In the genomic region with DNA sequence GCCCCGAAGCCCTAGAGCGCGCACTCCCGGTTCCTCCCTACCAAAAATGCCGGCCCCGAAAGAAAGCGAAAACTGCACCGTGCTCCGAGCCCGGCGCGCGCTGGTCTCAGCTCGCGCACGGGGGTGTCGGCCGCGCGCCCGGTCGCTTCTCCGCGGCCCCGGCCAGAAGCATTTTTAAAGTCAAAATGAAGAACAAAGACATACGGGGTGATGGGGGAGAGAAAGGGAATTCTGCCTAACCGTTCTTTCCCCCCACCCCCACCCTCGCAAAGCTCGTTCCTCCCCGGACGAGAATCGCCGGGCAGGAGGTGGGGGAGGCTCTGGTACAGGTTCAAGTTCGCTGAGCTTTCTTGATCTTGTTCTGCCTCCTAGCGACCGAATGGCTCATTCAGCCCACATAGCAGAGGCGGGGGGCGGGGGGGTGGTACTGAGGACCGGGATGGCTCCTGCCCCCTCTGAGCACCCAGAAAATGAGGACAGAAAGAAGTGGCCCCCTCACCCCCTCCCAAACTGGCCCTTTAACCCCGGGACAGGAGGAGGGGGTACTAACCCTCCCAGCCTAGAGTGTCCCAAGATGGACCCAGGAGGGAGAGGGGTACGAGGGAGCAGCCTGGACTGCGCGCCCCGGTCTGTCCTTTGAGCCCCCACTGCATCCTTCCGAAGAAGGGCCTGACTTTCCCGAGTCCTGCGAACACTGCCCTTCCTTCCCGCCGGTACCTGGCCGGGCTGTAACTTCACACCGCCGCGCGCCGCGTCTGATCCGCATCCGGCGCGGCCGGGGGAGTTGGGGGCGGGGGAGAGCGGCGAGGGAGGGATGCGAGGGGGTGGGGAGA, we compare ENCODE assay signal across 9 cellular contexts. TPM values are rescaled to one million over a fixed set of nuclear protein-coding genes. Genes with fewer than 3 reads are reported as not detected.
A peak's percentile ranks its signal among the peaks of the same experiment; 100 is the strongest.
DNase-seq lines count a peak whose midpoint lies in the region; ATAC-seq, FAIRE-seq and TF ChIP-seq lines count a peak whose summit lies in the region.
"Had no signal": no experiment of that assay in that cellular context is flagged by ENCODE, and none has a peak within 500 bp of the region (broad histone marks: within the 10 kb centered on the region; RNA-seq: fewer than 3 reads in every experiment).

No MANE protein-coding gene starts in this region.

- no TSS peak for BruUV-seq in K562 (replicated peaks; lab: Mats Ljungman, UMichigan)

- WGBS in K562 (ENCODE audit: insufficient coverage, low coverage, missing lambda C conversion rate) = 13% methylated on average over 22 of the region's 65 CpGs

- TF ChIP-seq POLR2A in K562 (conservative IDR thresholded peaks at IDR 0.05) = no peak

- H3K9me2 ChIP-seq in Loucy (replicated peaks; ENCODE audit: low read depth, low read length) = no peaks in the 10 kb centered on the region

- H3K9me1 ChIP-seq in K562 (ENCODE audit: control insufficient read depth, insufficient read depth, low read length) = no peaks in the 10 kb centered on the region

- H3K9ac ChIP-seq in Loucy (ENCODE audit: low read depth, low read length, poor library complexity, severe bottlenecking) (peak overlapping the region; percentile 80), K562 (ENCODE audit: insufficient read depth in 1 of 2, low read depth in 2 of 2, low read length in 2 of 2) (0 out of 4 replicates have a peak overlapping the region, but pooled peaks of 1 of the 2 experiments have one; percentile 27)

- TF ChIP-seq EP300 in K562 (IDR thresholded peaks at IDR 0.05; ENCODE audit: low read length) = no peak

- CTCF ChIA-PET in K562 (lab: Yijun Ruan, JAX; ENCODE audit: low intra/inter-chr PET ratio) = no interaction called here

- DNase-seq in activated CD4-positive, alpha-beta T cell treated with anti-CD3 and anti-CD28 coated beads for 4 hours = peak; percentile 21 to 35
- no peak for DNase-seq in activated CD4-positive, alpha-beta T cell treated with anti-CD3 and anti-CD28 coated beads, Interleukin-2, amount 50 U/mL, for 1 hour
- DNase-seq in HFF-Myc (ENCODE audit: extremely low read depth, low read depth) = peak; percentile 74
- peak; percentile 67 to 91 for DNase-seq in SHP77 (lab: John Stamatoyannopoulos, UW)
- peak; percentile 30 to 47 (median 41) for DNase-seq in K562 (ENCODE audit: extremely low read depth in 1 of 4, low spot score in 3 of 4)
- DNase-seq in sciatic nerve (ENCODE audit: low spot score) = no peak

- POLR2A ChIA-PET in K562 (lab: Yijun Ruan, JAX) = interaction anchor here (0.6 kb wide), 1 partner anchor 1658 kb away, joined by 3 read pairs; no protein-coding TSS in a partner anchor

- TF ChIP-seq RAD21 in K562 (CRISPR knock-in tag; conservative IDR thresholded peaks at IDR 0.05 in 1 of 2, IDR thresholded peaks at IDR 0.05 in 1 of 2) = peak; percentile 49 to 54

- intact Hi-C loops in K562 (cut with micrococcal nuclease) = no loop called here
- intact Hi-C loops in sciatic nerve (cut with DNase I) = no loop called here

- peaks cover 9% of the 10 kb centered on the region; the same call in 1 of the 2 replicates for H3K36me3 ChIP-seq in Loucy (ENCODE audit: insufficient read depth, low read length)
- H3K36me3 ChIP-seq in K562 (ENCODE audit: control insufficient read depth, insufficient read depth, low read length) = no peaks in the 10 kb centered on the region

- H4K20me1 ChIP-seq in Loucy (ENCODE audit: insufficient read depth, low read length, poor library complexity, severe bottlenecking) (peaks cover 56% of the 10 kb centered on the region), K562 (replicated peaks; ENCODE audit: control insufficient read depth, insufficient read depth, low read length) (no peaks in the 10 kb centered on the region)

- FAIRE-seq in K562 (lab: Jason Lieb, UNC) = no peak
- FAIRE-seq: G401.6 had no signal

- H2AFZ ChIP-seq in Loucy (ENCODE audit: low read length) (peak overlapping the region; percentile 79), K562 (ENCODE audit: low read depth, low read length) (no peak overlapping the region; the same call in 1 of the 2 replicates)

- peak; percentile 76 for TF ChIP-seq CTCF in HFF-Myc (IDR thresholded peaks at IDR 0.05; ENCODE audit: low read depth, low read length, missing control alignments)
- peak; percentile 85 for TF ChIP-seq CTCF in Loucy (conservative IDR thresholded peaks at IDR 0.05; ENCODE audit: low read length)
- TF ChIP-seq CTCF in K562 (IDR thresholded peaks at IDR 0.05 in 2 of 3, conservative IDR thresholded peaks at IDR 0.05 in 1 of 3; ENCODE audit: insufficient read depth in 2 of 3, low read depth in 1 of 3, low read length in 3 of 3) = peak; percentile 32 to 52 (median 44); a peak in 5 of 6 replicates

- peaks cover 55% of the 10 kb centered on the region for H3K27me3 ChIP-seq in Loucy (ENCODE audit: insufficient read depth, low read length, poor library complexity, severe bottlenecking)
- H3K27me3 ChIP-seq in K562 (ENCODE audit: control insufficient read depth in 2 of 2, insufficient read depth in 2 of 2, low read length in 2 of 2) = peaks cover 29 to 32% of the 10 kb centered on the region in 2 experiments; a peak in 4 of 5 replicates

- no peak overlapping the region for H3K27ac ChIP-seq in K562 (ENCODE audit: extremely low read depth, low read depth, low read length)

- H3F3A ChIP-seq in Loucy (ENCODE audit: low read depth) = no peaks in the 10 kb centered on the region

- in situ Hi-C loops in K562 (cut with MboI) = no loop called here

- H3K79me2 ChIP-seq in Loucy (ENCODE audit: insufficient read depth, low read length) (peaks cover 77% of the 10 kb centered on the region), K562 (ENCODE audit: control insufficient read depth, insufficient read depth, low read length) (no peaks in the 10 kb centered on the region)

- ATAC-seq in K562 (peak; percentile 76), sciatic nerve (peak; percentile 76)

- no peaks in the 10 kb centered on the region for H3K9me3 ChIP-seq in Loucy (ENCODE audit: insufficient read depth, low read depth, low read length)
- no peaks in the 10 kb centered on the region for H3K9me3 ChIP-seq in K562 (replicated peaks; ENCODE audit: control insufficient read depth, insufficient read depth, low read depth, low read length)

- peak overlapping the region; percentile 64 for H3K4me3 ChIP-seq in HFF-Myc (replicated peaks; ENCODE audit: low read depth, low read length)
- peak overlapping the region; percentile 93 for H3K4me3 ChIP-seq in Loucy (ENCODE audit: low read length, poor library complexity, severe bottlenecking)
- H3K4me3 ChIP-seq in K562 = peak overlapping the region; percentile 29
- H3K4me3 ChIP-seq in iPS-11a (ENCODE audit: low read depth, low read length) = peak overlapping the region; percentile 86

- peaks cover 33% of the 10 kb centered on the region for H3K4me1 ChIP-seq in Loucy (ENCODE audit: insufficient read depth, low read length, poor library complexity, severe bottlenecking)
- H3K4me1 ChIP-seq in K562 (replicated peaks in 1 of 2; ENCODE audit: control insufficient read depth in 2 of 2, insufficient read depth in 2 of 2, low read length in 2 of 2) = peaks cover 0 to 32% of the 10 kb centered on the region in 2 experiments; a peak in 2 of 5 replicates

- peak overlapping the region; percentile 80 for H3K4me2 ChIP-seq in Loucy (ENCODE audit: low read depth, low read length, poor library complexity, severe bottlenecking)
- H3K4me2 ChIP-seq in K562 (ENCODE audit: insufficient read depth, low read length) = peak overlapping the region; percentile 5; the same call in 1 of the 2 replicates

TF ChIP-seq in K562, 482 proteins besides CTCF, POLR2A, EP300 and RAD21 (continues in another document):
- TF ChIP-seq ZBTB7A (IDR thresholded peaks at IDR 0.05; ENCODE audit: borderline replicate concordance, control insufficient read depth, low read depth, low read length) (peak; percentile 60; the same call in 1 of the 2 replicates), MXD1 (CRISPR knock-in tag; IDR thresholded peaks at IDR 0.05; ENCODE audit: borderline replicate concordance, poor library complexity, severe bottlenecking) (no peak), E2F6 (IDR thresholded peaks at IDR 0.05; ENCODE audit: borderline replicate concordance in 1 of 2, extremely low read depth in 1 of 2, insufficient read depth in 1 of 2, insufficient read length in 1 of 2, low read depth in 1 of 2, low read length in 1 of 2, poor library complexity in 1 of 2, severe bottlenecking in 1 of 2) (peak in 1 of 2 experiments; percentile 13), PRPF4 (IDR thresholded peaks at IDR 0.05; ENCODE audit: insufficient read depth, low read depth, low read length, poor library complexity, severe bottlenecking) (no peak), NRF1 (conservative IDR thresholded peaks at IDR 0.05 in 1 of 2, IDR thresholded peaks at IDR 0.05 in 1 of 2) (peak in 1 of 2 experiments; percentile 25; a peak in 2 of 4 replicates), ZNF146 (CRISPR knock-in tag; IDR thresholded peaks at IDR 0.05; ENCODE audit: unreplicated experiment) (no peak)

RNA-seq across cellular contexts. Expression of gene BCL11A, which starts 3.1 kb away (rescaled TPM):
- not detected in 2 replicates for total RNA-seq in K562 (2011; cell fraction: chromatin; rRNA removed; ENCODE audit: low replicate concordance)
- 0.13 TPM in 1 of 2 replicates, not detected in the other for total RNA-seq in K562 (2011; cell fraction: nucleolus; rRNA removed)
- total RNA-seq in K562 (2011; cell fraction: nucleoplasm; rRNA removed) = not detected in 2 replicates
- total RNA-seq in K562 (2014; rRNA removed) = not detected in 2 replicates
- total RNA-seq in K562 (2014; rRNA removed; fragmentation: Illumina TruSeq; extraction: Trizol) = not detected in 2 replicates
- total RNA-seq in K562 (2015; rRNA removed; fragmentation: Illumina TruSeq; extraction: Trizol) = not detected in 2 replicates
- 0.07 and 0.13 TPM in 2 replicates for total RNA-seq in K562 (2021)
- polyA plus RNA-seq in K562 (2011; rRNA removed) = not detected in 2 replicates
- polyA plus RNA-seq in K562 (2011; cell fraction: cytosol; rRNA removed) = not detected in 2 replicates
- 0.03 TPM in 1 of 2 replicates, not detected in the other for polyA plus RNA-seq in K562 (2011; cell fraction: nucleus; rRNA removed)
- polyA plus RNA-seq in K562 (2012) = 0.01 and 0.03 TPM in 2 replicates
- 0.19 TPM in 1 of 2 replicates, not detected in the other for polyA plus RNA-seq in K562 (2014; fragmentation: Illumina TruSeq; extraction: Trizol)
- polyA plus RNA-seq in K562 (2014; fragmentation: Nextera tagmentation; extraction: Ambion mirVana) = not detected
- not detected in 2 replicates for polyA plus RNA-seq in K562 (2014; rRNA removed)
- polyA minus RNA-seq in K562 (2011; rRNA and poly(A)+ RNA removed) = not detected in 2 replicates
- not detected in 2 replicates for polyA minus RNA-seq in K562 (2011; cell fraction: cytosol; rRNA and poly(A)+ RNA removed)
- polyA minus RNA-seq in K562 (2011; cell fraction: nucleus; rRNA and poly(A)+ RNA removed) = 0.11 TPM in 1 of 2 replicates, not detected in the other
- 1.6 TPM for total RNA-seq in sciatic nerve

Comparison
In these comparisons a context has a peak if more than half of its experiments do, and no peak if none do; other contexts are left out.
1. DNase-seq: peak in activated CD4-positive, alpha-beta T cell treated with anti-CD3 and anti-CD28 coated beads for 4 hours (2 of 2), HFF-Myc (single experiment), SHP77 (2 of 2) and K562 (4 of 4); none in activated CD4-positive, alpha-beta T cell treated with anti-CD3 and anti-CD28 coated beads, Interleukin-2, amount 50 U/mL, for 1 hour (single experiment) and sciatic nerve (single experiment).
2. H3K4me3 ChIP-seq: peak in every context shown above with its lines; median percentile 93 in Loucy; 86 in iPS-11a; 64 in HFF-Myc; 29 in K562.
3. Peak in every context shown above with its lines, with median percentiles within 50 percentile points of each other: CTCF ChIP-seq.